24 cellular contexts compared by ENCODE assay signal in genomic region chr20:62656205-62656918, GRCh38. TPM values are rescaled to one million over a fixed set of nuclear protein-coding genes. Genes with fewer than 3 reads are reported as not detected.
"Had no signal": no experiment of that assay in that cellular context is flagged by ENCODE, and none has a peak within 500 bp of the region (broad histone marks: within the 10 kb centered on the region; RNA-seq: fewer than 3 reads in every experiment).

No MANE protein-coding gene starts in this region.

- H3K27me3 Mint-ChIP-seq: activated naive CD8-positive, alpha-beta T cell; memory B cell; naive B cell had no signal

- H3K4me3 ChIP-seq: adrenal gland, gastroesophageal sphincter, mucosa of descending colon, smooth muscle cell, thoracic aorta, upper lobe of left lung had no signal

- H3K9me3 ChIP-seq: adrenal gland, gastroesophageal sphincter, mucosa of descending colon, thoracic aorta, upper lobe of left lung had no signal

- H3K27me3 ChIP-seq: adrenal gland, gastroesophageal sphincter, upper lobe of left lung had no signal

- H3K36me3 Mint-ChIP-seq: activated naive CD8-positive, alpha-beta T cell; memory B cell; naive B cell had no signal

- H3K9me3 Mint-ChIP-seq: memory B cell, naive B cell had no signal

- H3K27ac Mint-ChIP-seq: activated naive CD8-positive, alpha-beta T cell had no signal

- H3K4me2 ChIP-seq: smooth muscle cell had no signal

- ATAC-seq: gastroesophageal sphincter, left colon, mucosa of descending colon, sciatic nerve had no signal

- H3K36me3 ChIP-seq: adrenal gland, thoracic aorta had no signal

- H3K27ac ChIP-seq: gastroesophageal sphincter, thoracic aorta, WERI-Rb-1 had no signal

- H3K4me3 Mint-ChIP-seq: activated naive CD8-positive, alpha-beta T cell; memory B cell had no signal

- DNase-seq: activated CD4-positive, CD25-positive, alpha-beta regulatory T cell treated with anti-CD3 and anti-CD28 coated beads, Interleukin-2, amount 50 U/mL, for 72 hours; activated T-cell treated with anti-CD3 and anti-CD28 coated beads, Interleukin-2, amount 50 U/mL, for 1 hour; adrenal gland; central memory CD4-positive, alpha-beta T cell; dermis blood vessel endothelial cell; effector CD8-positive, alpha-beta T cell; head of caudate nucleus; islet precursor cell; left colon; mucosa of descending colon; naive B cell; occipital lobe; stimulated activated CD4-positive, alpha-beta T cell treated with anti-CD3 and anti-CD28 coated beads, Interleukin-2, amount 100 ng/mL, for 48 hours; stimulated activated CD8-positive, alpha-beta memory T cell treated with anti-CD3 and anti-CD28 coated beads, Interleukin-4, amount 100 ng/mL, for 48 hours; stimulated activated naive CD4-positive, alpha-beta T cell; T-helper 2 cell; upper lobe of left lung; WERI-Rb-1 had no signal

RNA-seq across cellular contexts. Expression of gene NTSR1, which starts 52.3 kb away (rescaled TPM):
- total RNA-seq: dermis blood vessel endothelial cell, thoracic aorta had no signal
- polyA plus RNA-seq: smooth muscle cell had no signal
